ENCODE assay signal across 2 cellular contexts in the genomic region with DNA sequence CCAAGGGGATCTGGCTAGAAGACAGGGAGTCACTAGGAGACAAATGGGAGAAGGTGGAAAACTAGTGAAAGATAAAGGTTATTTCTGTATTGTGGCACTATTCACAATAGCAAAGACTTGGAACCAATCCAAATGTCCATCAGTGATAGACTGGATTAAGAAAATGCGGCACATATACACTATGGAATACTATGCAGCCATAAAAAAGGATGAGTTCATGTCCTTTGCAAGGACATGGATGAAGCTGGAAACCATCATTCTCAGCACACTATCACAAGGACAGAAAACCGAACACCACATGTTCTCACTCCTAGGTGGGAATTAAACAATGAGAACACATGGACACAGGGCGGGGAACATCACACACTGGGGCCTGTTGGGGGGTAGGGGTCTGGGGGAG.
DNase-seq lines count a peak whose midpoint lies in the region; ATAC-seq, FAIRE-seq and TF ChIP-seq lines count a peak whose summit lies in the region.
"Not testable (repeated sequence)": the region's sequence is repeated elsewhere in the genome, so short reads cannot be mapped to it uniquely, and the experiment has no call there.

No MANE protein-coding gene starts in this region.

- H3K9me1 ChIP-seq in K562 (ENCODE audit: control insufficient read depth, insufficient read depth, low read length) = not testable (repeated sequence)

- H3K4me1 ChIP-seq in HEK293 (ENCODE audit: control insufficient read depth, insufficient read depth, low read length); K562 (replicated peaks in 1 of 2; ENCODE audit: control insufficient read depth in 2 of 2, insufficient read depth in 2 of 2, low read length in 2 of 2): not testable (repeated sequence)

- not testable (repeated sequence) for H3K9ac ChIP-seq in K562 (ENCODE audit: insufficient read depth in 1 of 2, low read depth in 2 of 2, low read length in 2 of 2)

- in situ Hi-C loops in K562 (cut with MboI) = not testable (repeated sequence)

- not testable (repeated sequence) for DNase-seq in K562 (ENCODE audit: extremely low read depth in 1 of 4, low spot score in 3 of 4)

- not testable (repeated sequence) for H4K20me1 ChIP-seq in K562 (replicated peaks; ENCODE audit: control insufficient read depth, insufficient read depth, low read length)

- WGBS in K562 (ENCODE audit: insufficient coverage, low coverage, missing lambda C conversion rate) = 21% methylated on average over 3 of the region's 3 CpGs

- not testable (repeated sequence) for TF ChIP-seq POLR2A in K562 (conservative IDR thresholded peaks at IDR 0.05)

- not testable (repeated sequence) for H3K27ac ChIP-seq in HEK293 (ENCODE audit: extremely low read depth, low read depth, low read length); K562 (ENCODE audit: extremely low read depth, low read depth, low read length)

- not testable (repeated sequence) for H3K36me3 ChIP-seq in HEK293 (ENCODE audit: control insufficient read depth in 2 of 2, insufficient read depth in 1 of 2, low read length in 2 of 2); K562 (ENCODE audit: control insufficient read depth, insufficient read depth, low read length)

- H3K4me2 ChIP-seq in K562 (ENCODE audit: insufficient read depth, low read length) = not testable (repeated sequence)

- H3K4me3 ChIP-seq in HEK293 (ENCODE audit: low read depth, low read length); K562: not testable (repeated sequence)

- not testable (repeated sequence) for TF ChIP-seq RAD21 in K562 (CRISPR knock-in tag; conservative IDR thresholded peaks at IDR 0.05 in 1 of 2, IDR thresholded peaks at IDR 0.05 in 1 of 2)

- not testable (repeated sequence) for BruUV-seq in K562 (replicated peaks; lab: Mats Ljungman, UMichigan)

- not testable (repeated sequence) for TF ChIP-seq EP300 in K562 (IDR thresholded peaks at IDR 0.05; ENCODE audit: low read length)

- CTCF ChIA-PET in HEK293 (lab: Yijun Ruan, JAX); K562 (lab: Yijun Ruan, JAX; ENCODE audit: low intra/inter-chr PET ratio): not testable (repeated sequence)

- not testable (repeated sequence) for ATAC-seq in K562

- POLR2A ChIA-PET in HEK293 (lab: Yijun Ruan, JAX); K562 (lab: Yijun Ruan, JAX): not testable (repeated sequence)

- not testable (repeated sequence) for TF ChIP-seq CTCF in HEK293 (tag by site-specific recombination; IDR thresholded peaks at IDR 0.05); K562 (IDR thresholded peaks at IDR 0.05 in 2 of 3, conservative IDR thresholded peaks at IDR 0.05 in 1 of 3; ENCODE audit: insufficient read depth in 2 of 3, low read depth in 1 of 3, low read length in 3 of 3)

- not testable (repeated sequence) for FAIRE-seq in K562 (lab: Jason Lieb, UNC)

- not testable (repeated sequence) for H3K27me3 ChIP-seq in K562 (ENCODE audit: control insufficient read depth in 2 of 2, insufficient read depth in 2 of 2, low read length in 2 of 2)

- not testable (repeated sequence) for H3K79me2 ChIP-seq in K562 (ENCODE audit: control insufficient read depth, insufficient read depth, low read length)

- intact Hi-C loops in K562 (cut with micrococcal nuclease) = not testable (repeated sequence)

- not testable (repeated sequence) for H3K9me3 ChIP-seq in HEK293 (ENCODE audit: control insufficient read depth, insufficient read depth, low read depth, low read length); K562 (replicated peaks; ENCODE audit: control insufficient read depth, insufficient read depth, low read depth, low read length)

- not testable (repeated sequence) for H2AFZ ChIP-seq in K562 (ENCODE audit: low read depth, low read length)

TF ChIP-seq in HEK293, 187 proteins besides CTCF, POLR2A, EP300 and RAD21:
- TF ChIP-seq ZNF146 (tag by site-specific recombination; IDR thresholded peaks at IDR 0.05) = peak; percentile 80

TF ChIP-seq in K562, 482 proteins besides CTCF, POLR2A, EP300 and RAD21:
- TF ChIP-seq ZNF146 (CRISPR knock-in tag; IDR thresholded peaks at IDR 0.05; ENCODE audit: unreplicated experiment) (peak; percentile 94), BCOR (IDR thresholded peaks at IDR 0.05) (0 out of 2 replicates have a peak, but pooled peaks have one; percentile 19)
